12 cellular contexts compared by ENCODE assay signal in genomic region chr7:73299812-73300211, GRCh38. TPM values are rescaled to one million over a fixed set of nuclear protein-coding genes. Genes with fewer than 3 reads are reported as not detected.
DNase-seq lines count a peak whose midpoint lies in the region; ATAC-seq and TF ChIP-seq lines count a peak whose summit lies in the region.
"Not testable (repeated sequence)": the region's sequence is repeated elsewhere in the genome, so short reads cannot be mapped to it uniquely, and the experiment has no call there.
"Had no signal": no experiment of that assay in that cellular context is flagged by ENCODE, and none has a peak within 500 bp of the region (broad histone marks: within the 10 kb centered on the region; RNA-seq: fewer than 3 reads in every experiment).

No MANE protein-coding gene starts in this region.

- H3K27me3 ChIP-seq in BLaER1 treated with 17β-estradiol and CSF1 and Interleukin-3, amounts not matched to agents 10 nM and 100 nM; endodermal cell (ENCODE audit: control insufficient read depth, insufficient read depth, low read length, poor library complexity, severe bottlenecking); heart left ventricle: not testable (repeated sequence)

- peaks cover 19 to 22% (median 21%) of the 10 kb centered on the region in 11 experiments for H3K36me3 ChIP-seq in BLaER1 treated with 17β-estradiol and CSF1 and Interleukin-3, amounts not matched to agents 10 nM and 100 nM
- H3K36me3 ChIP-seq in endodermal cell (ENCODE audit: control insufficient read depth, insufficient read depth, low read length), result not testable (repeated sequence)
- peaks cover 0 to 21% (median 19%) of the 10 kb centered on the region in 9 donors for H3K36me3 ChIP-seq in heart left ventricle

- not testable (repeated sequence) for H4K20me1 ChIP-seq in BLaER1 treated with 17β-estradiol and CSF1 and Interleukin-3, amounts not matched to agents 10 nM and 100 nM

- not testable (repeated sequence) for H3K4me1 Mint-ChIP-seq in endodermal cell; osteocyte (ENCODE audit: unreplicated experiment); stimulated activated naive CD8-positive, alpha-beta T cell treated with anti-CD3 and anti-CD28 coated beads, Interleukin-15, amount 100 ng/mL, for 72 hours

- H3K27me3 Mint-ChIP-seq in endodermal cell (ENCODE audit: insufficient read depth); osteocyte (ENCODE audit: unreplicated experiment); stimulated activated naive CD8-positive, alpha-beta T cell treated with anti-CD3 and anti-CD28 coated beads, Interleukin-15, amount 100 ng/mL, for 72 hours: not testable (repeated sequence)

- not testable (repeated sequence) for TF ChIP-seq CTCF in endodermal cell (conservative IDR thresholded peaks at IDR 0.05); heart left ventricle (IDR thresholded peaks at IDR 0.05); osteocyte (IDR thresholded peaks at IDR 0.05)

- H3K4me3 Mint-ChIP-seq in endodermal cell; osteocyte (ENCODE audit: unreplicated experiment); stimulated activated naive CD8-positive, alpha-beta T cell treated with anti-CD3 and anti-CD28 coated beads, Interleukin-15, amount 100 ng/mL, for 72 hours: not testable (repeated sequence)

- not testable (repeated sequence) for H3K27ac ChIP-seq in BLaER1 treated with 17β-estradiol and CSF1 and Interleukin-3, amounts not matched to agents 10 nM and 100 nM; endodermal cell (ENCODE audit: low read depth, low read length); heart left ventricle

- H3K9me3 ChIP-seq in BLaER1 treated with 17β-estradiol and CSF1 and Interleukin-3, amounts not matched to agents 10 nM and 100 nM (replicated peaks in 1 of 11); endodermal cell (ENCODE audit: control insufficient read depth, low read length); heart left ventricle: not testable (repeated sequence)

- peaks cover 7 to 30% (median 22%) of the 10 kb centered on the region in 10 experiments; a peak in 17 of 20 replicates for H3K4me1 ChIP-seq in BLaER1 treated with 17β-estradiol and CSF1 and Interleukin-3, amounts not matched to agents 10 nM and 100 nM
- not testable (repeated sequence) for H3K4me1 ChIP-seq in endodermal cell (ENCODE audit: control insufficient read depth, insufficient read depth, low read length); heart left ventricle

- not testable (repeated sequence) for H3K9ac ChIP-seq in BLaER1 treated with 17β-estradiol and CSF1 and Interleukin-3, amounts not matched to agents 10 nM and 100 nM; endodermal cell (ENCODE audit: extremely low read depth, low read length, poor library complexity, severe bottlenecking)

- H3K9me3 Mint-ChIP-seq in endodermal cell; osteocyte (ENCODE audit: unreplicated experiment); stimulated activated naive CD8-positive, alpha-beta T cell treated with anti-CD3 and anti-CD28 coated beads, Interleukin-15, amount 100 ng/mL, for 72 hours: not testable (repeated sequence)

- not testable (repeated sequence) for TF ChIP-seq POLR2A in heart left ventricle (IDR thresholded peaks at IDR 0.05)

- ATAC-seq in heart left ventricle (peak; percentile 48 to 84 (median 67)), left ventricle myocardium superior (peak; percentile 82), left lobe of liver (peak; percentile 7)
- ATAC-seq in stimulated activated naive CD8-positive, alpha-beta T cell treated with anti-CD3 and anti-CD28 coated beads, Interleukin-15, amount 100 ng/mL, for 72 hours, result peak; percentile 10

- intact Hi-C loops in heart left ventricle (cut with DNase I); left ventricle myocardium superior (cut with micrococcal nuclease): not testable (repeated sequence)

- 94 to 97% methylated on average over 5 to 7 of the region's 12 CpGs for WGBS in endodermal cell (ENCODE audit: insufficient coverage in 1 of 2, insufficient read length in 1 of 2), 2 experiments
- WGBS in heart left ventricle, 4 donors, result 5 to 20% (median 11%) methylated on average over 7 to 8 of the region's 12 CpGs

- H3K36me3 Mint-ChIP-seq in endodermal cell (ENCODE audit: low read depth); osteocyte (ENCODE audit: unreplicated experiment): not testable (repeated sequence)

- not testable (repeated sequence) for H3K4me3 ChIP-seq in BLaER1 treated with 17β-estradiol and CSF1 and Interleukin-3, amounts not matched to agents 10 nM and 100 nM; endodermal cell (ENCODE audit: low read length); heart left ventricle

- H3K4me2 ChIP-seq in BLaER1 treated with 17β-estradiol and CSF1 and Interleukin-3, amounts not matched to agents 10 nM and 100 nM, result peak overlapping the region; percentile 29 to 62 (median 39); a peak in 16 of 22 replicates

- peak; percentile 22 for DNase-seq in endodermal cell
- not testable (repeated sequence) for DNase-seq in heart left ventricle; left ventricle myocardium superior; stimulated activated naive CD8-positive, alpha-beta T cell treated with anti-CD3 and anti-CD28 coated beads, Interleukin-15, amount 100 ng/mL, for 72 hours
- peak; percentile 28 for DNase-seq in left lobe of liver (ENCODE audit: low spot score)
- DNase-seq in osteocyte (ENCODE audit: extremely low spot score, unreplicated experiment), result peak; percentile 69

- not testable (repeated sequence) for H3K27ac Mint-ChIP-seq in endodermal cell; osteocyte (ENCODE audit: unreplicated experiment); stimulated activated naive CD8-positive, alpha-beta T cell treated with anti-CD3 and anti-CD28 coated beads, Interleukin-15, amount 100 ng/mL, for 72 hours

RNA-seq across cellular contexts. Expression of gene NSUN5, which starts 8.8 kb away (rescaled TPM):
- total RNA-seq in endodermal cell (10 to 100 TPM; 40.3 to 42.1 TPM), heart left ventricle (10 to 100 TPM; 12.0 to 24.2 (median 15.2) TPM), left ventricle myocardium superior (19.6 TPM), left lobe of liver (8.5 TPM), osteocyte (16.8 and 22.6 TPM in 2 replicates)
- 31.3 TPM for polyA plus RNA-seq in endodermal cell (2013, experiment 1 of 2)
- 30.4 TPM for polyA plus RNA-seq in endodermal cell (2013, experiment 2 of 2)
- polyA plus RNA-seq in heart left ventricle, result 10 to 100 TPM; 14.6 to 39.4 TPM

RNA-seq across cellular contexts. Expression of gene TRIM50, which starts 28.1 kb away (rescaled TPM):
- total RNA-seq in endodermal cell (under 1 TPM; 0.24 to 0.33 TPM), heart left ventricle (under 1 TPM in 3 of 9 donors, not detected in 6; 0.31 to 0.72 (median 0.35) TPM), left ventricle myocardium superior (0.30 TPM), left lobe of liver (not detected), osteocyte (not detected in 2 replicates)
- not detected for polyA plus RNA-seq in endodermal cell (2013, experiment 1 of 2)
- polyA plus RNA-seq in endodermal cell (2013, experiment 2 of 2), result not detected
- polyA plus RNA-seq in heart left ventricle, result under 1 TPM; 0.08 to 0.15 TPM
- total RNA-seq: Caco-2; CD4-positive, CD25-positive, alpha-beta regulatory T cell; CD8-positive, alpha-beta T cell; HFFc6 had no signal
- polyA plus RNA-seq: A549; CD4-positive, CD25-positive, alpha-beta regulatory T cell had no signal

RNA-seq across cellular contexts. Expression of gene FKBP6, which starts 28.1 kb away (rescaled TPM):
- not detected for total RNA-seq in endodermal cell
- not detected for polyA plus RNA-seq in endodermal cell (2013, experiment 1 of 2)
- polyA plus RNA-seq in endodermal cell (2013, experiment 2 of 2), result not detected
- total RNA-seq in heart left ventricle, result not detected
- not detected for polyA plus RNA-seq in heart left ventricle
- total RNA-seq in left ventricle myocardium superior, result not detected
- not detected for total RNA-seq in left lobe of liver
- not detected in 2 replicates for total RNA-seq in osteocyte
- total RNA-seq: Caco-2; CD4-positive, CD25-positive, alpha-beta regulatory T cell; CD8-positive, alpha-beta T cell; HFFc6 had no signal
- polyA plus RNA-seq: CD4-positive, CD25-positive, alpha-beta regulatory T cell had no signal

Comparison
In these comparisons a context has a peak if more than half of its experiments do, and no peak if none do; other contexts are left out.
1. ATAC-seq: peak in every context shown above with its lines; median percentile 82 in left ventricle myocardium superior; 67 in heart left ventricle; 10 in stimulated activated naive CD8-positive, alpha-beta T cell treated with anti-CD3 and anti-CD28 coated beads, Interleukin-15, amount 100 ng/mL, for 72 hours; 7 in left lobe of liver.